ENCODE assay signal across 8 cellular contexts in the genomic region with DNA sequence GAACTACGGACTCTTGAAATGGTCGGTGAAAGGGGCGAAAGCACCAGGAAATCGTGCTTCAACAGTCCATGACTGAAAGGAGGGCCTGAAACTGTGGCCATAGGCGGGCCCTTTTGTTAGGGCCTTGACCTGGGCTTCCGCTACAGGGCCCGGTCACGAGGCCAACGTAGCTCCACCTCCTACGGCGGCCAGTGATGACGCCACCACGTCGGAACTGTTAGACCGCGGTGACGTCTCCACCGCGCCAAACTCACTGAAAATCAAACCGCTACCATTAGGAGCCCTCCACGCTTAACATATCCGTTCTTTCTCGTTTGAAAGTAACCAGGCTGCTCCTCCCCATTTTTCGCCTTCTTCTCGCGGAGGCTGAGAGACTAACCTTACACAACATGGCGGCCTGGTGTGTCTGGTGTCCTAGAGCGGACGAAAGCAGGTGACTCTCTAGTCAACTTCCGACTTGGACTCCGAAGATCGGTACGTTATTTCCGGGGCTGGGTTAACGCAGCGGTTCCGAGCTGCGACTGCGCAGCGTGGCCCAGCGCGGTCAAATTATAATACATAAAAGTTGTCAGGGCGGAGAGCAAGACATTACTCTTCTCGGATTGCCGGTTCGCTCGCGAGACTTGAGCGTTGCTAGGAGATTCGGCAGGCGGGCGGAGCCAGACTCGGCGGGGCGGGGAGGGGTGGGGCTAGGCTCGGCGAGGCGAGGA.
DNase-seq lines count a peak whose midpoint lies in the region; ATAC-seq and FAIRE-seq lines count a peak whose summit lies in the region.

No MANE protein-coding gene starts in this region.

- peak; percentile 96 for DNase-seq in AG20443 (ENCODE audit: low spot score)
- DNase-seq in NCI-H345 (lab: John Stamatoyannopoulos, UW) = peak; percentile 99
- DNase-seq in activated CD4-positive, CD25-positive, alpha-beta regulatory T cell (lab: John Stamatoyannopoulos, UW) = peak; percentile 94 to 98 (median 96)
- peak; percentile 99 for DNase-seq in cerebellar cortex (ENCODE audit: low spot score)
- DNase-seq in stimulated activated CD4-positive, alpha-beta T cell treated with anti-CD3 and anti-CD28 coated beads, Interleukin-12 subunit alpha, Interleukin-12 subunit beta, amount 100 ng/mL, for 24 hours (ENCODE audit: low read depth in 2 of 2) = peak; percentile 75 to 96

- ATAC-seq in GM19035 (IDR thresholded peaks at IDR 0.05; ENCODE audit: unreplicated experiment) (peak; percentile 77), HG03280 (IDR thresholded peaks at IDR 0.05; ENCODE audit: unreplicated experiment) (peak; percentile 76)

- peak; percentile 79 for FAIRE-seq in islet of Langerhans (lab: Jason Lieb, UNC)

Comparison
In these comparisons a context has a peak if more than half of its experiments do, and no peak if none do; other contexts are left out.
1. Peak in every context shown above with its lines: DNase-seq and ATAC-seq.